In the genomic region with DNA sequence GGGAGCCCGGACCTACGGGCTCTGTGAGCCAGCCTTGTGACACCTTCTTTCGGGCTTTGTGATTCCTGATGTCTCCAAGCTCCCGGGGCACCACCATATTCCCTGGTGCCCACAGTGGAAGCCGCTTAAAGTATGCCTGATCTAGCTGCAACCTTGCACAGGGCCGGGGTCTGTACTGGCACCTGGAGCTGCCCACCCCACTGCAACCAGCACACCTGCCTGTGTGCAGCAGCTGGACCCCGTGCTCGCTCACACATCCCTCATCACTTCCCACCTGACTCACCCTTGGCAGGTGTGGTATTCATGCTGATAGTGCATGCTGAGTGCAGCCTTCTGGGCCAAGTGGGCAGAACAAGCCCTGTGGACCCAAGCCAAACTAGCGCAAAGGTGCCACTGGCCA, we compare ENCODE assay signal across 16 cellular contexts.
DNase-seq lines count a peak whose midpoint lies in the region; ATAC-seq and TF ChIP-seq lines count a peak whose summit lies in the region.
"Had no signal": no experiment of that assay in that cellular context is flagged by ENCODE, and none has a peak within 500 bp of the region (broad histone marks: within the 10 kb centered on the region; RNA-seq: fewer than 3 reads in every experiment).

No MANE protein-coding gene starts in this region.

- no peak for ATAC-seq in GM21528 (IDR thresholded peaks at IDR 0.05; ENCODE audit: low FRiP score, unreplicated experiment)
- ATAC-seq: CD8-positive, alpha-beta T cell; GM23338 had no signal

- H3K27me3 ChIP-seq in spleen (replicated peaks in 1 of 7) = no peaks in the 10 kb centered on the region

- H3K36me3 ChIP-seq in spleen = no peaks in the 10 kb centered on the region
- H3K36me3 ChIP-seq: HAP-1 had no signal

- DNase-seq in NCI-H1105 treated with DMSO at 0.1 percent for 48 hours (lab: John Stamatoyannopoulos, UW) = peak; percentile 17
- no peak for DNase-seq in NCI-H1105 (lab: John Stamatoyannopoulos, UW)
- DNase-seq in cerebellar cortex (ENCODE audit: low spot score) = peak; percentile 34
- DNase-seq in spleen = peak; percentile 66
- no peak for DNase-seq in NCI-H2227 treated with DMSO at 0.1 percent for 48 hours (lab: John Stamatoyannopoulos, UW)
- DNase-seq: CD8-positive, alpha-beta T cell; COR-L47; DMS153; DMS79 treated with DMSO at 0.1 percent for 48 hours; GF-D8; IMR-90 had no signal

- no peak for TF ChIP-seq POLR2A in spleen (IDR thresholded peaks at IDR 0.05)

- H3K4me1 ChIP-seq in spleen = no peaks in the 10 kb centered on the region
- H3K4me1 ChIP-seq: HAP-1 had no signal

- no peak for TF ChIP-seq RAD21 in Ishikawa (IDR thresholded peaks at IDR 0.05; ENCODE audit: low read depth)

- no peak overlapping the region for H3K27ac ChIP-seq in spleen
- H3K27ac ChIP-seq: 22Rv1 had no signal

- no peak for TF ChIP-seq CTCF in spleen (IDR thresholded peaks at IDR 0.05 in 8 of 11, conservative IDR thresholded peaks at IDR 0.05 in 3 of 11)

- TF ChIP-seq EP300 in Ishikawa (IDR thresholded peaks at IDR 0.05; ENCODE audit: borderline replicate concordance) = peak; percentile 59; the same call in 1 of the 2 replicates

- intact Hi-C loops in spleen (cut with DNase I; ENCODE audit: low total_unique reads) = no loop called here

- H3K4me3 ChIP-seq in spleen = no peak overlapping the region
- H3K4me3 ChIP-seq: GM23338, HAP-1 had no signal

- peaks cover 0 to 4% (median 0%) of the 10 kb centered on the region in 8 donors for H3K9me3 ChIP-seq in spleen
- H3K9me3 ChIP-seq: HAP-1 had no signal

- WGBS in spleen, 5 donors = 78 to 92% (median 81%) methylated on average over 8 to 9 of the region's 9 CpGs

TF ChIP-seq in Ishikawa, 13 proteins besides CTCF, POLR2A, EP300 and RAD21:
- TF ChIP-seq, protein P1, sequence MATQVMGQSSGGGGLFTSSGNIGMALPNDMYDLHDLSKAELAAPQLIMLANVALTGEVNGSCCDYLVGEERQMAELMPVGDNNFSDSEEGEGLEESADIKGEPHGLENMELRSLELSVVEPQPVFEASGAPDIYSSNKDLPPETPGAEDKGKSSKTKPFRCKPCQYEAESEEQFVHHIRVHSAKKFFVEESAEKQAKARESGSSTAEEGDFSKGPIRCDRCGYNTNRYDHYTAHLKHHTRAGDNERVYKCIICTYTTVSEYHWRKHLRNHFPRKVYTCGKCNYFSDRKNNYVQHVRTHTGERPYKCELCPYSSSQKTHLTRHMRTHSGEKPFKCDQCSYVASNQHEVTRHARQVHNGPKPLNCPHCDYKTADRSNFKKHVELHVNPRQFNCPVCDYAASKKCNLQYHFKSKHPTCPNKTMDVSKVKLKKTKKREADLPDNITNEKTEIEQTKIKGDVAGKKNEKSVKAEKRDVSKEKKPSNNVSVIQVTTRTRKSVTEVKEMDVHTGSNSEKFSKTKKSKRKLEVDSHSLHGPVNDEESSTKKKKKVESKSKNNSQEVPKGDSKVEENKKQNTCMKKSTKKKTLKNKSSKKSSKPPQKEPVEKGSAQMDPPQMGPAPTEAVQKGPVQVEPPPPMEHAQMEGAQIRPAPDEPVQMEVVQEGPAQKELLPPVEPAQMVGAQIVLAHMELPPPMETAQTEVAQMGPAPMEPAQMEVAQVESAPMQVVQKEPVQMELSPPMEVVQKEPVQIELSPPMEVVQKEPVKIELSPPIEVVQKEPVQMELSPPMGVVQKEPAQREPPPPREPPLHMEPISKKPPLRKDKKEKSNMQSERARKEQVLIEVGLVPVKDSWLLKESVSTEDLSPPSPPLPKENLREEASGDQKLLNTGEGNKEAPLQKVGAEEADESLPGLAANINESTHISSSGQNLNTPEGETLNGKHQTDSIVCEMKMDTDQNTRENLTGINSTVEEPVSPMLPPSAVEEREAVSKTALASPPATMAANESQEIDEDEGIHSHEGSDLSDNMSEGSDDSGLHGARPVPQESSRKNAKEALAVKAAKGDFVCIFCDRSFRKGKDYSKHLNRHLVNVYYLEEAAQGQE (IDR thresholded peaks at IDR 0.05; ENCODE audit: low read depth) = no peak
- TF ChIP-seq YY1 (IDR thresholded peaks at IDR 0.05; ENCODE audit: low read depth) (no peak), ZBTB7A (IDR thresholded peaks at IDR 0.05; ENCODE audit: low read depth) (no peak), CREB1 (IDR thresholded peaks at IDR 0.05; ENCODE audit: low read depth) (no peak), TEAD4 (IDR thresholded peaks at IDR 0.05) (peak; percentile 40; the same call in 1 of the 2 replicates), EGR1 (IDR thresholded peaks at IDR 0.05) (no peak), TCF12 (IDR thresholded peaks at IDR 0.05; ENCODE audit: low read depth) (peak; percentile 73), FOXM1 (IDR thresholded peaks at IDR 0.05; ENCODE audit: borderline replicate concordance, low read depth) (no peak), NFIC (IDR thresholded peaks at IDR 0.05) (peak; percentile 88), CEBPB (IDR thresholded peaks at IDR 0.05) (no peak), TAF1 (IDR thresholded peaks at IDR 0.05; ENCODE audit: low read depth) (no peak)
- TF ChIP-seq, protein P2, sequence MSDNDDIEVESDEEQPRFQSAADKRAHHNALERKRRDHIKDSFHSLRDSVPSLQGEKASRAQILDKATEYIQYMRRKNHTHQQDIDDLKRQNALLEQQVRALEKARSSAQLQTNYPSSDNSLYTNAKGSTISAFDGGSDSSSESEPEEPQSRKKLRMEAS (IDR thresholded peaks at IDR 0.05) = no peak
- TF ChIP-seq, protein P3, sequence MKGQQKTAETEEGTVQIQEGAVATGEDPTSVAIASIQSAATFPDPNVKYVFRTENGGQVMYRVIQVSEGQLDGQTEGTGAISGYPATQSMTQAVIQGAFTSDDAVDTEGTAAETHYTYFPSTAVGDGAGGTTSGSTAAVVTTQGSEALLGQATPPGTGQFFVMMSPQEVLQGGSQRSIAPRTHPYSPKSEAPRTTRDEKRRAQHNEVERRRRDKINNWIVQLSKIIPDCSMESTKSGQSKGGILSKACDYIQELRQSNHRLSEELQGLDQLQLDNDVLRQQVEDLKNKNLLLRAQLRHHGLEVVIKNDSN (IDR thresholded peaks at IDR 0.05) = peak; percentile 44; the same call in 1 of the 2 replicates

Comparison
In these comparisons a context has a peak if more than half of its experiments do, and no peak if none do; other contexts are left out.
1. DNase-seq: peak in NCI-H1105 treated with DMSO at 0.1 percent for 48 hours (single experiment), cerebellar cortex (single experiment) and spleen (single experiment); none in NCI-H1105 (single experiment) and NCI-H2227 treated with DMSO at 0.1 percent for 48 hours (single experiment).